ENCODE assay signal across 1 cellular context in the genomic region with DNA sequence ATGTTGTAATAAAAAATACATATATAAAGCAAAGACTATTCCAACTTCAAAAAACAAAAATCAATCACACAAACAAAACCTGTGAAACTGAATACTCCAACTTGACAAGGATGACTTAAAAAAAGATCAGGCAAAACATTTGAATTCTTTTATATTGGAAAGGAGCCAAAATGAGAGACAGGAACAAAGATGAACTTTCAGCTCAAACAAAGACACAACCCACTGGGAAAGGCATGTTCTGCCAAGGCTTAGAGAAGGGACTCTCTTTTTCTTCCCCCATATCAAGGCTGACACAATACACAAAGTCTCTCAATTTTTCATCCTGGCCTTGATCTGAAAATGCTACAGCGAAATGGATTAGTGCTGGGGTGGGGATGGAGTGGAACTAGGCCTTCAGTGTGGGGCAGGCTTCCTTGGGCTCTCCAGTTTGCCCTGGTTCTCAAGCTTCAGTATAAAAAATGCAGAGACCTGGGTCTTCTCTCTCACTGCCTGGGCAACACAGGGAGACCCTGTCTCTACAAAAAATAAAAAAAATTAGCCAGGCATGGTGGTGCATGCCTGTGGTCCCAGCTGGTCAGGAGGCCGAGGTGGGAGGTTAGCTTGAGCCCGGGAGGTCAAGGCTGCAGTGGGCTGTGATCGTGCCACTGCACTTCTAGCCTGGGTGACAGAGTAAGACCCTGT.
TF ChIP-seq lines count a peak whose summit lies in the region.

No MANE protein-coding gene starts in this region.

TF ChIP-seq in H1, 55 proteins besides CTCF, POLR2A, EP300 and RAD21 (continued from another document):
- no peak for TF ChIP-seq ZNF274 (IDR thresholded peaks at IDR 0.05; ENCODE audit: borderline replicate concordance, extremely low read depth, low read length)
- no peak for TF ChIP-seq SRF (IDR thresholded peaks at IDR 0.05; ENCODE audit: low read depth, low read length)
- TF ChIP-seq JUND (IDR thresholded peaks at IDR 0.05; ENCODE audit: low read length), result no peak
TF ChIP-seq in H1: peak in this region for 0.
